Comparison of ENCODE assay signal across 8 cellular contexts in the genomic region with DNA sequence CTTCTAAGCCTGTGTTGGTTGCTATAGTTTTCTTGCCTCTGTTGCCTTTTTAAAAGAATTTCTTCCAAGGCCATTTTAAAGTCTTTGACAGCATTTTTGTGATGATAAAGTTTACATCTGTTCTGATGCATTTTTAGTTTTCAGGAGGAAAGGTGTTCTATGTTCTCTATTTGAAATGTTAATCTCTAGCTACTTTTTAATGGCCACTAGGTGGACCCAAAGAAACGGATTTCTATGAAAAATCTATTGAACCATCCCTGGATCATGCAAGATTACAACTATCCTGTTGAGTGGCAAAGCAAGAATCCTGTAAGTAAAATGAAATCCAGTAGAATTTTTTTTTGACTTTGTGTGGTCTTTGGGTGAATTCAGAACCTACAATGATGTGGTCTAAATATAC.
DNase-seq lines count a peak whose midpoint lies in the region; ATAC-seq and TF ChIP-seq lines count a peak whose summit lies in the region.

No MANE protein-coding gene starts in this region.

- no TSS peak for BruUV-seq in A673 (replicated peaks; lab: Mats Ljungman, UMichigan)

- H3K9me3 ChIP-seq in A673 (ENCODE audit: low read depth, low read length, poor library complexity, severe bottlenecking) (no peaks in the 10 kb centered on the region), fibroblast of lung (ENCODE audit: control insufficient read depth, insufficient read depth, low read depth, low read length) (no peaks in the 10 kb centered on the region), smooth muscle cell (replicated peaks; ENCODE audit: low read depth) (no peaks in the 10 kb centered on the region)

- ATAC-seq in GM19452 (IDR thresholded peaks at IDR 0.05; ENCODE audit: unreplicated experiment) (no peak), GM19397 (IDR thresholded peaks at IDR 0.05; ENCODE audit: unreplicated experiment) (no peak)

- no peak overlapping the region for H3K27ac ChIP-seq in A673 (ENCODE audit: low read depth, low read length, poor library complexity, severe bottlenecking)
- H3K27ac ChIP-seq in fibroblast of lung (ENCODE audit: insufficient read depth, low read length): no peak overlapping the region
- H3K27ac ChIP-seq in smooth muscle cell (ENCODE audit: low read depth): no peak overlapping the region

- H3F3A ChIP-seq in smooth muscle cell (ENCODE audit: low read depth): no peaks in the 10 kb centered on the region

- H3K27me3 ChIP-seq in A673 (replicated peaks; ENCODE audit: insufficient read depth, low read depth, low read length, poor library complexity): no peaks in the 10 kb centered on the region
- H3K27me3 ChIP-seq in fibroblast of lung (ENCODE audit: control insufficient read depth, insufficient read depth, low read length): no peaks in the 10 kb centered on the region
- no peaks in the 10 kb centered on the region for H3K27me3 ChIP-seq in smooth muscle cell (ENCODE audit: low read depth)

- H3K36me3 ChIP-seq in A673 (ENCODE audit: insufficient read depth, low read length, poor library complexity, severe bottlenecking): peaks cover 48% of the 10 kb centered on the region
- H3K36me3 ChIP-seq in fibroblast of lung (ENCODE audit: control insufficient read depth, insufficient read depth, low read length): peaks cover 1% of the 10 kb centered on the region
- no peaks in the 10 kb centered on the region for H3K36me3 ChIP-seq in smooth muscle cell (ENCODE audit: low read depth)

- H3K4me2 ChIP-seq in fibroblast of lung (ENCODE audit: extremely low read depth, insufficient read depth, low read length) (no peak overlapping the region), smooth muscle cell (no peak overlapping the region)

- TF ChIP-seq CTCF in A673 (conservative IDR thresholded peaks at IDR 0.05; ENCODE audit: low read depth, low read length) (peak; percentile 69), GM12873 (IDR thresholded peaks at IDR 0.05; ENCODE audit: insufficient read depth, low read depth, low read length, missing control alignments) (peak; percentile 53), fibroblast of lung (conservative IDR thresholded peaks at IDR 0.05 in 1 of 2, IDR thresholded peaks at IDR 0.05 in 1 of 2; ENCODE audit: low read depth in 1 of 2, low read length in 2 of 2) (peak; percentile 36 to 56), smooth muscle cell (IDR thresholded peaks at IDR 0.05; ENCODE audit: borderline replicate concordance, insufficient read depth, poor library complexity, severe bottlenecking) (peak; percentile 59)

- H3K4me1 ChIP-seq in A673 (ENCODE audit: insufficient read depth, low read length, poor library complexity, severe bottlenecking) (no peaks in the 10 kb centered on the region), fibroblast of lung (ENCODE audit: control insufficient read depth, extremely low read depth, insufficient read depth, low read length) (no peaks in the 10 kb centered on the region), smooth muscle cell (ENCODE audit: low read depth) (no peaks in the 10 kb centered on the region)

- CTCF ChIA-PET in A673 (lab: Charles Lee): interaction anchor here (0.6 to 1.4 kb wide), 6 partner anchors 13 to 226 kb away, joined by 3 to 26 read pairs (median 3); no protein-coding TSS in a partner anchor

- 63% methylated on average over 1 of the region's 1 CpG for WGBS in smooth muscle cell (ENCODE audit: low lambda C conversion rate)

- H3K79me2 ChIP-seq in fibroblast of lung (ENCODE audit: control insufficient read depth, insufficient read depth, low read length) (peaks cover 2% of the 10 kb centered on the region), smooth muscle cell (ENCODE audit: low read depth) (no peaks in the 10 kb centered on the region)

- H3K4me3 ChIP-seq in A673 (ENCODE audit: low read depth, low read length, poor library complexity, severe bottlenecking) (no peak overlapping the region), fibroblast of lung (replicated peaks in 1 of 4; ENCODE audit: control extremely low read depth in 1 of 4, insufficient read depth in 1 of 4, low read depth in 3 of 4, low read length in 4 of 4) (no peak overlapping the region), smooth muscle cell (no peak overlapping the region)

- POLR2A ChIA-PET in A673 (lab: Charles Lee; ENCODE audit: low non-redundant PET): no interaction called here

- intact Hi-C loops in A673 (cut with micrococcal nuclease; ENCODE audit: unreplicated experiment): loop anchor here (5.0 kb wide), 1 partner anchor 94 kb away; no protein-coding TSS in a partner anchor

- H2AFZ ChIP-seq in fibroblast of lung (ENCODE audit: low read length) (no peak overlapping the region), smooth muscle cell (ENCODE audit: low read depth) (no peak overlapping the region)

- H4K20me1 ChIP-seq in fibroblast of lung (ENCODE audit: control insufficient read depth, extremely low read depth, insufficient read depth, low read length) (no peaks in the 10 kb centered on the region), smooth muscle cell (ENCODE audit: low read depth) (no peaks in the 10 kb centered on the region)

- DNase-seq in A673 (ENCODE audit: low spot score): peak; percentile 44
- peak; percentile 57 for DNase-seq in OCI-M1 (lab: John Stamatoyannopoulos, UW)
- peak; percentile 21 to 61 for DNase-seq in fibroblast of lung (ENCODE audit: low read depth in 2 of 2)
- DNase-seq in smooth muscle cell (lab: John Stamatoyannopoulos, UW; ENCODE audit: unreplicated experiment): no peak
- DNase-seq in NCI-H524 treated with DMSO at 0.1 percent for 48 hours (lab: John Stamatoyannopoulos, UW): no peak

- H3K9ac ChIP-seq in fibroblast of lung (ENCODE audit: insufficient read depth, low read length) (no peak overlapping the region), smooth muscle cell (ENCODE audit: low read depth) (no peak overlapping the region)

Comparison
In these comparisons a context has a peak if more than half of its experiments do, and no peak if none do; other contexts are left out.
1. DNase-seq: peak in A673 (single experiment), OCI-M1 (single experiment) and fibroblast of lung (2 of 2); none in smooth muscle cell (single experiment) and NCI-H524 treated with DMSO at 0.1 percent for 48 hours (single experiment).
2. Peak in every context shown above with its lines, with median percentiles within 50 percentile points of each other: CTCF ChIP-seq.